In genomic region chr1:201546093-201546492, GRCh38 we compare ENCODE assay signal across 1 cellular context.
TF ChIP-seq lines count a peak whose summit lies in the region.

No MANE protein-coding gene starts in this region.

TF ChIP-seq in GM12878, 131 proteins besides CTCF, POLR2A, EP300 and RAD21 (continued from another document):
- TF ChIP-seq ZNF384 (IDR thresholded peaks at IDR 0.05; ENCODE audit: borderline replicate concordance, low read depth, low read length) (no peak), POLR2AphosphoS2 (IDR thresholded peaks at IDR 0.05; ENCODE audit: low read depth, low read length) (no peak), MEF2B (IDR thresholded peaks at IDR 0.05; ENCODE audit: partially characterized antibody, poor library complexity, severe bottlenecking) (no peak), STAT3 (IDR thresholded peaks at IDR 0.05; ENCODE audit: low read depth, low read length) (no peak), RUNX3 (IDR thresholded peaks at IDR 0.05; ENCODE audit: low read length) (no peak), EZH2 (IDR thresholded peaks at IDR 0.05; ENCODE audit: borderline replicate concordance, control insufficient read depth, low read depth, low read length) (no peak), RAD51 (IDR thresholded peaks at IDR 0.05) (peak; percentile 51), LARP7 (IDR thresholded peaks at IDR 0.05) (no peak), CHD2 (IDR thresholded peaks at IDR 0.05; ENCODE audit: borderline replicate concordance, low read depth, low read length) (peak; percentile 15; the same call in 1 of the 2 replicates), RELB (IDR thresholded peaks at IDR 0.05; ENCODE audit: low read depth) (peak; percentile 40; the same call in 1 of the 2 replicates), MTA3 (IDR thresholded peaks at IDR 0.05; ENCODE audit: borderline replicate concordance, low read length) (no peak)
TF ChIP-seq in GM12878: peak in this region for 3.
